Comparison of ENCODE assay signal across 12 cellular contexts in the genomic region with DNA sequence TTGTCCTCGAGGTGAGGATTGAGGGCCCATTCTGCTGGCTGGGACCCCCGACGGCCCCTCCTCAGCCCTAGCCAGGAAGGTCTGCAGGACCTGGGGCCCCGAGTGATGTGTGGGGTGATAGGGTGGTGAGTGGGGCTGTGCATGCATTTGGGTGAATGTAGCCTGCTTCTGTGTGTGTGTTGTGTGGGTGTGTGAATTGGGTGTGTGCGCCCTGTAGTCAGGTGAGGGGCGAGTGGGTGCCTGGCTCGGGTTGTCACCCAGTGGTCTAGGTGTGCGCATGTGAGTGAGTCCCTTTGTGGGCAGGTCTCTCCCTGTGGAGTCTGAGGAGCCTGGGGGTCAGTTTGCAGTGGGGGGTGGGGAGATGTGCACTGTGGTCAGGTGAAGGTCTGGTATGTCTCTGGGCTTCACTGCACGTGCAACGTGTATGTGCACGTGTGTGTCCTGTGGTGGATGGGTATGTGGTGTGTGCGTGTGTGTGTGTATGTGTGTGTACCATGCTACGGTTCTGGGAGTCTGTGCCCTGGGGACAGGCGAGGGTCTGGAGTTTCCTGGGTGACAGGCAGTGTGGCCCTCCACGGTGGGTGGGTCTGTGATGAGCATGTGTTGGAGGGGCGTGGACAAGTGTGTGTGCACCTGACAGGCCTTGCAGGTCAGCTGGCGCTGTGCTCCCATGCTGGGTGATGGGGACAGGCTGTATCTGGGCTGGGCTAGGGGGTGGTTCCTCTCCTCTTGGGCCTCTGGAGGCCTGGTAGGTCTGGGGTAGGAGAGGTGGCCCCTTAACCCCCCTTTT. TPM values are rescaled to one million over a fixed set of nuclear protein-coding genes. Genes with fewer than 3 reads are reported as not detected.
DNase-seq lines count a peak whose midpoint lies in the region; ATAC-seq and TF ChIP-seq lines count a peak whose summit lies in the region.
"Had no signal": no experiment of that assay in that cellular context is flagged by ENCODE, and none has a peak within 500 bp of the region (broad histone marks: within the 10 kb centered on the region; RNA-seq: fewer than 3 reads in every experiment).

No MANE protein-coding gene starts in this region.

- no peak overlapping the region for H3K27ac Mint-ChIP-seq in activated CD8-positive, alpha-beta T cell treated with anti-CD3 and anti-CD28 coated beads for 36 hours
- no peak overlapping the region for H3K27ac Mint-ChIP-seq in stimulated activated naive B cell treated with anti-CD40 and anti-IgM and Interleukin-4, amounts not matched to agents 10 μg/mL and 1 μg/mL and 100 μg/mL, for 72 hours

- DNase-seq in activated T-cell treated with anti-CD3 and anti-CD28 coated beads, Interleukin-2, amount 50 U/mL, for 4 hours, result no peak
- DNase-seq in activated T-cell treated with anti-CD3 and anti-CD28 coated beads for 4 hours (no peak), NAMALWA (ENCODE audit: low spot score) (no peak)
- no peak for DNase-seq in activated CD8-positive, alpha-beta T cell treated with anti-CD3 and anti-CD28 coated beads for 36 hours
- DNase-seq in stimulated activated naive B cell treated with anti-CD40 and anti-IgM and Interleukin-4, amounts not matched to agents 10 μg/mL and 1 μg/mL and 100 μg/mL, for 72 hours, result no peak
- DNase-seq: GF-D8, mesenchymal stem cell, NCI-H510A had no signal

- H3K4me1 Mint-ChIP-seq in activated T-cell treated with anti-CD3 and anti-CD28 coated beads, Interleukin-2, amount 50 U/mL, for 4 hours (ENCODE audit: low read depth), result peaks cover 23% of the 10 kb centered on the region
- peaks cover 20% of the 10 kb centered on the region for H3K4me1 Mint-ChIP-seq in activated CD8-positive, alpha-beta T cell treated with anti-CD3 and anti-CD28 coated beads for 36 hours (ENCODE audit: low read depth)
- peaks cover 16 to 20% of the 10 kb centered on the region in 2 donors for H3K4me1 Mint-ChIP-seq in stimulated activated naive B cell treated with anti-CD40 and anti-IgM and Interleukin-4, amounts not matched to agents 10 μg/mL and 1 μg/mL and 100 μg/mL, for 72 hours

- no peak for TF ChIP-seq POLR2A in GM18505 (IDR thresholded peaks at IDR 0.05; ENCODE audit: borderline replicate concordance, extremely low read depth, insufficient read depth, insufficient read length)

- H3K27me3 ChIP-seq in iPS-15b (ENCODE audit: control insufficient read depth, insufficient read depth, low read length), result peaks cover 24% of the 10 kb centered on the region

- intact Hi-C loops in activated CD8-positive, alpha-beta T cell treated with anti-CD3 and anti-CD28 coated beads for 36 hours (cut with micrococcal nuclease), result no loop called here

- no peak overlapping the region for H3K9ac ChIP-seq in iPS-15b (ENCODE audit: low read depth, low read length)

- H3K4me3 Mint-ChIP-seq in activated T-cell treated with anti-CD3 and anti-CD28 coated beads, Interleukin-2, amount 50 U/mL, for 4 hours, result peak overlapping the region; percentile 19
- peak overlapping the region; percentile 28 for H3K4me3 Mint-ChIP-seq in activated CD8-positive, alpha-beta T cell treated with anti-CD3 and anti-CD28 coated beads for 36 hours
- peak overlapping the region; percentile 0 to 5 for H3K4me3 Mint-ChIP-seq in stimulated activated naive B cell treated with anti-CD40 and anti-IgM and Interleukin-4, amounts not matched to agents 10 μg/mL and 1 μg/mL and 100 μg/mL, for 72 hours

- POLR2A ChIA-PET in activated CD8-positive, alpha-beta T cell treated with anti-CD3 and anti-CD28 coated beads for 36 hours (lab: Charles Lee), result no interaction called here

- CTCF ChIA-PET in activated CD8-positive, alpha-beta T cell treated with anti-CD3 and anti-CD28 coated beads for 36 hours (lab: Charles Lee), result no interaction called here

- H3K36me3 Mint-ChIP-seq in activated T-cell treated with anti-CD3 and anti-CD28 coated beads, Interleukin-2, amount 50 U/mL, for 4 hours (ENCODE audit: insufficient read depth), result no peaks in the 10 kb centered on the region
- H3K36me3 Mint-ChIP-seq in activated CD8-positive, alpha-beta T cell treated with anti-CD3 and anti-CD28 coated beads for 36 hours (ENCODE audit: low read depth), result peaks cover 3% of the 10 kb centered on the region
- H3K36me3 Mint-ChIP-seq in stimulated activated naive B cell treated with anti-CD40 and anti-IgM and Interleukin-4, amounts not matched to agents 10 μg/mL and 1 μg/mL and 100 μg/mL, for 72 hours, result no peaks in the 10 kb centered on the region

- peaks cover 20% of the 10 kb centered on the region for H3K27me3 Mint-ChIP-seq in activated T-cell treated with anti-CD3 and anti-CD28 coated beads, Interleukin-2, amount 50 U/mL, for 4 hours (ENCODE audit: low read depth)
- H3K27me3 Mint-ChIP-seq in activated CD8-positive, alpha-beta T cell treated with anti-CD3 and anti-CD28 coated beads for 36 hours, result peaks cover 17% of the 10 kb centered on the region
- H3K27me3 Mint-ChIP-seq in stimulated activated naive B cell treated with anti-CD40 and anti-IgM and Interleukin-4, amounts not matched to agents 10 μg/mL and 1 μg/mL and 100 μg/mL, for 72 hours, result peaks cover 22 to 27% of the 10 kb centered on the region in 2 donors

- no peak for ATAC-seq in activated T-cell treated with anti-CD3 and anti-CD28 coated beads, Interleukin-2, amount 50 U/mL, for 4 hours
- no peak for ATAC-seq in activated CD8-positive, alpha-beta T cell treated with anti-CD3 and anti-CD28 coated beads for 36 hours
- no peak for ATAC-seq in stimulated activated naive B cell treated with anti-CD40 and anti-IgM and Interleukin-4, amounts not matched to agents 10 μg/mL and 1 μg/mL and 100 μg/mL, for 72 hours (replicated peaks)
- ATAC-seq in GM18505 (IDR thresholded peaks at IDR 0.05; ENCODE audit: unreplicated experiment), result no peak
- no peak for ATAC-seq in HG03196 (IDR thresholded peaks at IDR 0.05; ENCODE audit: unreplicated experiment)
- ATAC-seq: gastroesophageal sphincter had no signal

- H3K4me1 ChIP-seq in iPS-15b (ENCODE audit: control insufficient read depth, insufficient read depth, low read length), result no peaks in the 10 kb centered on the region

- no peaks in the 10 kb centered on the region for H3K9me3 Mint-ChIP-seq in activated T-cell treated with anti-CD3 and anti-CD28 coated beads, Interleukin-2, amount 50 U/mL, for 4 hours
- H3K9me3 Mint-ChIP-seq in activated CD8-positive, alpha-beta T cell treated with anti-CD3 and anti-CD28 coated beads for 36 hours, result no peaks in the 10 kb centered on the region
- no peaks in the 10 kb centered on the region for H3K9me3 Mint-ChIP-seq in stimulated activated naive B cell treated with anti-CD40 and anti-IgM and Interleukin-4, amounts not matched to agents 10 μg/mL and 1 μg/mL and 100 μg/mL, for 72 hours

- no peaks in the 10 kb centered on the region for H3K9me3 ChIP-seq in iPS-15b (ENCODE audit: control insufficient read depth, insufficient read depth, low read length)
- H3K9me3 ChIP-seq: gastroesophageal sphincter had no signal

- H3K36me3 ChIP-seq in iPS-15b (ENCODE audit: control insufficient read depth, insufficient read depth, low read length), result no peaks in the 10 kb centered on the region
- H3K36me3 ChIP-seq: gastroesophageal sphincter had no signal

- H3K4me3 ChIP-seq in iPS-15b (ENCODE audit: low read depth, low read length), result peak overlapping the region; percentile 54

- TF ChIP-seq CTCF in activated CD8-positive, alpha-beta T cell treated with anti-CD3 and anti-CD28 coated beads for 36 hours (IDR thresholded peaks at IDR 0.05), result no peak

RNA-seq across cellular contexts. Expression of gene TMEM151A, which starts 1.0 kb away (rescaled TPM):
- under 1 TPM in 1 of 3 donors, not detected in 2; 0.11 TPM for total RNA-seq in activated T-cell treated with anti-CD3 and anti-CD28 coated beads, Interleukin-2, amount 50 U/mL, for 4 hours
- not detected for total RNA-seq in activated CD8-positive, alpha-beta T cell treated with anti-CD3 and anti-CD28 coated beads for 36 hours

RNA-seq across cellular contexts. Expression of gene YIF1A, which starts 3.8 kb away (rescaled TPM):
- total RNA-seq in activated T-cell treated with anti-CD3 and anti-CD28 coated beads, Interleukin-2, amount 50 U/mL, for 4 hours, result 100 to 1,000 TPM; 154 to 170 (median 159) TPM
- total RNA-seq in activated CD8-positive, alpha-beta T cell treated with anti-CD3 and anti-CD28 coated beads for 36 hours, result 10 to 100 TPM; 57.4 to 64.0 TPM

RNA-seq across cellular contexts. Expression of gene CNIH2, which starts 14.8 kb away (rescaled TPM):
- total RNA-seq in activated T-cell treated with anti-CD3 and anti-CD28 coated beads, Interleukin-2, amount 50 U/mL, for 4 hours, result 1 to 10 TPM; 1.4 to 1.8 (median 1.7) TPM
- total RNA-seq in activated CD8-positive, alpha-beta T cell treated with anti-CD3 and anti-CD28 coated beads for 36 hours, result 1 to 10 TPM in 1 of 2 experiments, under 1 TPM in 1; 0.96 to 2.0 TPM

RNA-seq across cellular contexts. Expression of gene CD248, which starts 24.1 kb away (rescaled TPM):
- total RNA-seq in activated T-cell treated with anti-CD3 and anti-CD28 coated beads, Interleukin-2, amount 50 U/mL, for 4 hours, result 1 to 10 TPM in 1 of 3 donors, under 1 TPM in 2; 0.65 to 1.5 (median 0.82) TPM
- total RNA-seq in activated CD8-positive, alpha-beta T cell treated with anti-CD3 and anti-CD28 coated beads for 36 hours, result 10 to 100 TPM; 16.3 to 16.8 TPM

RNA-seq across cellular contexts. Expression of gene RAB1B, which starts 24.3 kb away (rescaled TPM):
- 100 to 1,000 TPM; 118 to 125 (median 120) TPM for total RNA-seq in activated T-cell treated with anti-CD3 and anti-CD28 coated beads, Interleukin-2, amount 50 U/mL, for 4 hours
- 10 to 100 TPM; 97.9 to 98.2 TPM for total RNA-seq in activated CD8-positive, alpha-beta T cell treated with anti-CD3 and anti-CD28 coated beads for 36 hours
